In genomic region chr10:91520657-91521056, GRCh38 we compare ENCODE assay signal across 1 cellular context.
TF ChIP-seq lines count a peak whose summit lies in the region.

No MANE protein-coding gene starts in this region.

TF ChIP-seq in HepG2, 621 proteins besides CTCF, POLR2A, EP300 and RAD21 (continued from another document):
- TF ChIP-seq KIAA2018 (CRISPR knock-in tag; IDR thresholded peaks at IDR 0.05; ENCODE audit: borderline replicate concordance), result no peak
- no peak for TF ChIP-seq KDM6A (CRISPR knock-in tag; IDR thresholded peaks at IDR 0.05; ENCODE audit: low read depth)
- TF ChIP-seq PRDM4 (CRISPR knock-in tag; IDR thresholded peaks at IDR 0.05; ENCODE audit: borderline replicate concordance), result no peak
- TF ChIP-seq ZNF44 (CRISPR knock-in tag; IDR thresholded peaks at IDR 0.05), result no peak
- no peak for TF ChIP-seq GLMP (CRISPR knock-in tag; IDR thresholded peaks at IDR 0.05; ENCODE audit: borderline replicate concordance)
- TF ChIP-seq RELA (CRISPR knock-in tag; IDR thresholded peaks at IDR 0.05), result no peak
- TF ChIP-seq NFIB (CRISPR knock-in tag; IDR thresholded peaks at IDR 0.05; ENCODE audit: borderline replicate concordance), result no peak
- TF ChIP-seq HNF1A (IDR thresholded peaks at IDR 0.05; ENCODE audit: low read depth), result no peak
- no peak for TF ChIP-seq HNF1A (CRISPR knock-in tag; IDR thresholded peaks at IDR 0.05; ENCODE audit: borderline replicate concordance)
- TF ChIP-seq MIXL1 (CRISPR knock-in tag; IDR thresholded peaks at IDR 0.05), result no peak
- no peak for TF ChIP-seq HMGXB3 (CRISPR knock-in tag; IDR thresholded peaks at IDR 0.05; ENCODE audit: borderline replicate concordance)
- TF ChIP-seq GTF2F1 (IDR thresholded peaks at IDR 0.05; ENCODE audit: low read length), result no peak
- TF ChIP-seq ZNF576 (CRISPR knock-in tag; IDR thresholded peaks at IDR 0.05), result no peak
- TF ChIP-seq AHR (CRISPR knock-in tag; IDR thresholded peaks at IDR 0.05), result no peak
- TF ChIP-seq ZBTB33 (CRISPR knock-in tag; IDR thresholded peaks at IDR 0.05), result no peak
